Comparison of ENCODE assay signal across 10 cellular contexts in genomic region chr6:90425161-90425641, GRCh38.
A peak's percentile ranks its signal among the peaks of the same experiment; 100 is the strongest.
DNase-seq lines count a peak whose midpoint lies in the region; ATAC-seq and TF ChIP-seq lines count a peak whose summit lies in the region.
"Had no signal": no experiment of that assay in that cellular context is flagged by ENCODE, and none has a peak within 500 bp of the region (broad histone marks: within the 10 kb centered on the region; RNA-seq: fewer than 3 reads in every experiment).

No MANE protein-coding gene starts in this region.

- H3K4me1 Mint-ChIP-seq in activated T-helper 1 cell treated with anti-CD3 and anti-CD28 coated beads, Interleukin-12 subunit alpha, Interleukin-12 subunit beta, Interleukin-2, Interleukin-4 antibody, amounts not matched to agents 30 ng/mL and 10 ng/mL and 1 ng/mL, durations not matched to agents 14 hours and 24 hours and 36 hours (ENCODE audit: low read depth), result peaks cover 26% of the 10 kb centered on the region
- no peaks in the 10 kb centered on the region for H3K4me1 Mint-ChIP-seq in osteocyte (ENCODE audit: unreplicated experiment)

- ATAC-seq in GM19455 (IDR thresholded peaks at IDR 0.05; ENCODE audit: unreplicated experiment) (peak; percentile 98), HG03103 (IDR thresholded peaks at IDR 0.05; ENCODE audit: low read depth, unreplicated experiment) (peak; percentile 95)

- no peaks in the 10 kb centered on the region for H3K36me3 ChIP-seq in brain microvascular endothelial cell (replicated peaks)

- intact Hi-C loops in activated T-helper 1 cell treated with anti-CD3 and anti-CD28 coated beads, Interleukin-12 subunit alpha, Interleukin-12 subunit beta, Interleukin-2, Interleukin-4 antibody, amounts not matched to agents 30 ng/mL and 10 ng/mL and 1 ng/mL, durations not matched to agents 14 hours and 24 hours and 36 hours (cut with micrococcal nuclease), result loop anchor here (1.0 to 5.0 kb wide), 12 partner anchors 14 to 345 kb away; partner anchors contain the start of gene BACH2

- H3K27me3 Mint-ChIP-seq in activated T-helper 1 cell treated with anti-CD3 and anti-CD28 coated beads, Interleukin-12 subunit alpha, Interleukin-12 subunit beta, Interleukin-2, Interleukin-4 antibody, amounts not matched to agents 30 ng/mL and 10 ng/mL and 1 ng/mL, durations not matched to agents 14 hours and 24 hours and 36 hours (ENCODE audit: insufficient read depth), result no peaks in the 10 kb centered on the region
- H3K27me3 Mint-ChIP-seq in osteocyte (ENCODE audit: unreplicated experiment), result peaks cover 18% of the 10 kb centered on the region

- H3K9me3 Mint-ChIP-seq in activated T-helper 1 cell treated with anti-CD3 and anti-CD28 coated beads, Interleukin-12 subunit alpha, Interleukin-12 subunit beta, Interleukin-2, Interleukin-4 antibody, amounts not matched to agents 30 ng/mL and 10 ng/mL and 1 ng/mL, durations not matched to agents 14 hours and 24 hours and 36 hours, result peaks cover 19% of the 10 kb centered on the region
- H3K9me3 Mint-ChIP-seq in osteocyte (ENCODE audit: unreplicated experiment), result peaks cover 10% of the 10 kb centered on the region

- TF ChIP-seq CTCF in GM12864 (IDR thresholded peaks at IDR 0.05; ENCODE audit: low read depth, low read length, missing control alignments) (no peak), osteocyte (IDR thresholded peaks at IDR 0.05) (no peak), brain microvascular endothelial cell (IDR thresholded peaks at IDR 0.05; ENCODE audit: low read depth, low read length, missing control alignments) (no peak)

- peaks cover 7% of the 10 kb centered on the region for H3K36me3 Mint-ChIP-seq in activated T-helper 1 cell treated with anti-CD3 and anti-CD28 coated beads, Interleukin-12 subunit alpha, Interleukin-12 subunit beta, Interleukin-2, Interleukin-4 antibody, amounts not matched to agents 30 ng/mL and 10 ng/mL and 1 ng/mL, durations not matched to agents 14 hours and 24 hours and 36 hours (ENCODE audit: low read depth)
- H3K36me3 Mint-ChIP-seq in osteocyte (ENCODE audit: unreplicated experiment), result no peaks in the 10 kb centered on the region

- DNase-seq in GM12864 (ENCODE audit: low read depth) (peak; percentile 53), osteocyte (ENCODE audit: extremely low spot score, unreplicated experiment) (no peak), brain microvascular endothelial cell (no peak), iPS-NIHi7 (ENCODE audit: extremely low spot score) (no peak)
- DNase-seq in activated T-helper 1 cell treated with anti-CD3 and anti-CD28 coated beads, Interleukin-12 subunit alpha, Interleukin-12 subunit beta, Interleukin-2, Interleukin-4 antibody, amounts not matched to agents 30 ng/mL and 10 ng/mL and 1 ng/mL, durations not matched to agents 14 hours and 24 hours and 36 hours (ENCODE audit: low spot score), result no peak
- DNase-seq in activated effector memory CD4-positive, alpha-beta T cell treated with Interleukin-2 at 50 U/mL for 16 hours, result no peak
- DNase-seq: caudate nucleus, EL had no signal

- H3K27ac ChIP-seq in brain microvascular endothelial cell, result no peak overlapping the region

- no peaks in the 10 kb centered on the region for H3K27me3 ChIP-seq in brain microvascular endothelial cell (replicated peaks)

- H3K27ac Mint-ChIP-seq in activated T-helper 1 cell treated with anti-CD3 and anti-CD28 coated beads, Interleukin-12 subunit alpha, Interleukin-12 subunit beta, Interleukin-2, Interleukin-4 antibody, amounts not matched to agents 30 ng/mL and 10 ng/mL and 1 ng/mL, durations not matched to agents 14 hours and 24 hours and 36 hours, result peak overlapping the region; percentile 87
- no peak overlapping the region for H3K27ac Mint-ChIP-seq in osteocyte (ENCODE audit: unreplicated experiment)

- no peak overlapping the region for H3K4me3 ChIP-seq in GM12864 (ENCODE audit: low read depth, low read length)
- H3K4me3 ChIP-seq in brain microvascular endothelial cell (ENCODE audit: low read depth, low read length), result no peak overlapping the region

- H3K4me3 Mint-ChIP-seq in activated T-helper 1 cell treated with anti-CD3 and anti-CD28 coated beads, Interleukin-12 subunit alpha, Interleukin-12 subunit beta, Interleukin-2, Interleukin-4 antibody, amounts not matched to agents 30 ng/mL and 10 ng/mL and 1 ng/mL, durations not matched to agents 14 hours and 24 hours and 36 hours, result peak overlapping the region; percentile 68
- H3K4me3 Mint-ChIP-seq in osteocyte (ENCODE audit: unreplicated experiment), result no peak overlapping the region

- in situ Hi-C loops in brain microvascular endothelial cell (cut with HindIII; ENCODE audit: low pct_ligation_motif_present, low sequenced_read_pairs), result no loop called here
